1 cellular context compared by ENCODE assay signal in the genomic region with DNA sequence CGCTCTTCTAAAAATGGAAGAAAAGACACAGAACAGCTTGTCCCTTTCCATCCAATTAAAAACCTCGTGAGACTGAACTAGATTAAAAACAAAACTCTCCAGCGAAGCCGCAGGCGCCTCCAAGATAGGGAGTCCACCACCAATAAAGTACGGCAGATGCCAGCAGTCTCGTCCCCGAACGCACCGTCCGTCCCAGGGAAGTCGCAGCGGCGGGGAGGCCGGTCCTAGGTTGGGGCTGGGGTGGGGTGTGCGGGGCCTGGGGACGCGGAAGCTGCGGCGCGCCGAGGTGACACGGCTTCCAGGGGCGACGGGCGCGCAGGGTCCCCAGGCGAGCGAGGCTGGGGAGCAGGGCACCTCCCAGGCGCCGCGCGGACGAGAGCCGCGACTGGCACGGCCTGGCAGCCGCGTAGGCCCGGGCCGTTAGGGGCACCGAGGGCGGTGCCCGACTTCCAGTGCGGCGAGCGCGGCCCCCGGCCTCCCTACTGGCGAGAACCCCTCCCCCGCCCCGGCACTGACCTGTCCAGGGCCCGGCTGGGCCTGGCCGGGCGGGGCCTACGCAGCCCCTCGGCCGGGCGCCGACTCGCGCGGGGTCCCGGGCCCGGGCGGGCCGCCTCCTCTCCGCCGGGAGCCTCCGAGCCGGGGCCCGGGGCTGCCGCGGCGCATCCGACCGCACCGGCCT.
TF ChIP-seq lines count a peak whose summit lies in the region.

No MANE protein-coding gene starts in this region.

TF ChIP-seq in SK-N-SH, 30 proteins besides CTCF, POLR2A, EP300 and RAD21 (continued from another document):
- TF ChIP-seq, protein P1, sequence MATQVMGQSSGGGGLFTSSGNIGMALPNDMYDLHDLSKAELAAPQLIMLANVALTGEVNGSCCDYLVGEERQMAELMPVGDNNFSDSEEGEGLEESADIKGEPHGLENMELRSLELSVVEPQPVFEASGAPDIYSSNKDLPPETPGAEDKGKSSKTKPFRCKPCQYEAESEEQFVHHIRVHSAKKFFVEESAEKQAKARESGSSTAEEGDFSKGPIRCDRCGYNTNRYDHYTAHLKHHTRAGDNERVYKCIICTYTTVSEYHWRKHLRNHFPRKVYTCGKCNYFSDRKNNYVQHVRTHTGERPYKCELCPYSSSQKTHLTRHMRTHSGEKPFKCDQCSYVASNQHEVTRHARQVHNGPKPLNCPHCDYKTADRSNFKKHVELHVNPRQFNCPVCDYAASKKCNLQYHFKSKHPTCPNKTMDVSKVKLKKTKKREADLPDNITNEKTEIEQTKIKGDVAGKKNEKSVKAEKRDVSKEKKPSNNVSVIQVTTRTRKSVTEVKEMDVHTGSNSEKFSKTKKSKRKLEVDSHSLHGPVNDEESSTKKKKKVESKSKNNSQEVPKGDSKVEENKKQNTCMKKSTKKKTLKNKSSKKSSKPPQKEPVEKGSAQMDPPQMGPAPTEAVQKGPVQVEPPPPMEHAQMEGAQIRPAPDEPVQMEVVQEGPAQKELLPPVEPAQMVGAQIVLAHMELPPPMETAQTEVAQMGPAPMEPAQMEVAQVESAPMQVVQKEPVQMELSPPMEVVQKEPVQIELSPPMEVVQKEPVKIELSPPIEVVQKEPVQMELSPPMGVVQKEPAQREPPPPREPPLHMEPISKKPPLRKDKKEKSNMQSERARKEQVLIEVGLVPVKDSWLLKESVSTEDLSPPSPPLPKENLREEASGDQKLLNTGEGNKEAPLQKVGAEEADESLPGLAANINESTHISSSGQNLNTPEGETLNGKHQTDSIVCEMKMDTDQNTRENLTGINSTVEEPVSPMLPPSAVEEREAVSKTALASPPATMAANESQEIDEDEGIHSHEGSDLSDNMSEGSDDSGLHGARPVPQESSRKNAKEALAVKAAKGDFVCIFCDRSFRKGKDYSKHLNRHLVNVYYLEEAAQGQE (IDR thresholded peaks at IDR 0.05; ENCODE audit: low read depth, low read length): no peak
